In genomic region chr1:154559496-154559950, GRCh38 we compare ENCODE assay signal across 8 cellular contexts. TPM values are rescaled to one million over a fixed set of nuclear protein-coding genes. Genes with fewer than 3 reads are reported as not detected.
DNase-seq lines count a peak whose midpoint lies in the region; ATAC-seq and TF ChIP-seq lines count a peak whose summit lies in the region.

No MANE protein-coding gene starts in this region.

- peak overlapping the region; percentile 56 for H3K4me2 ChIP-seq in neural progenitor cell

- peak overlapping the region; percentile 81 for H3K27ac Mint-ChIP-seq in neural progenitor cell

- no peaks in the 10 kb centered on the region for H3K9me3 ChIP-seq in MG63
- H3K9me3 ChIP-seq in neural progenitor cell (ENCODE audit: low read depth) = no peaks in the 10 kb centered on the region
- no peaks in the 10 kb centered on the region for H3K9me3 ChIP-seq in stomach smooth muscle (ENCODE audit: control insufficient read depth in 2 of 2, low read length in 2 of 2)

- no peak overlapping the region for H3K27ac ChIP-seq in neural progenitor cell
- peak overlapping the region; percentile 95 for H3K27ac ChIP-seq in stomach smooth muscle (ENCODE audit: low read length)

- peaks cover 15% of the 10 kb centered on the region for H3K36me3 Mint-ChIP-seq in neural progenitor cell

- H3K9ac ChIP-seq in neural progenitor cell (no peak overlapping the region), stomach smooth muscle (ENCODE audit: low read length in 2 of 2) (peak overlapping the region; percentile 77 to 85)

- peaks cover 12% of the 10 kb centered on the region for H3F3A ChIP-seq in neural progenitor cell (ENCODE audit: low read depth)

- ATAC-seq in GM21786 (IDR thresholded peaks at IDR 0.05; ENCODE audit: unreplicated experiment) = peak; percentile 40

- peaks cover 4% of the 10 kb centered on the region for H3K27me3 Mint-ChIP-seq in neural progenitor cell (ENCODE audit: insufficient read depth, low read depth)

- H3K79me2 ChIP-seq in neural progenitor cell (ENCODE audit: low read depth) = peaks cover 33% of the 10 kb centered on the region

- peaks cover 42% of the 10 kb centered on the region for H3K4me1 Mint-ChIP-seq in neural progenitor cell

- H3K36me3 ChIP-seq in MG63 (peaks cover 23% of the 10 kb centered on the region), neural progenitor cell (peaks cover 8% of the 10 kb centered on the region), stomach smooth muscle (ENCODE audit: control insufficient read depth in 2 of 2, insufficient read depth in 2 of 2, low read length in 2 of 2) (peaks cover 10 to 13% of the 10 kb centered on the region in 2 donors)

- peak overlapping the region; percentile 87 for H3K4me3 Mint-ChIP-seq in neural progenitor cell

- DNase-seq in DMS 273 treated with DMSO at 0.1 percent for 48 hours (lab: John Stamatoyannopoulos, UW) (peak; percentile 88), MG63 (peak; percentile 89), SIG-M5 (lab: John Stamatoyannopoulos, UW) (peak; percentile 70), foreskin melanocyte (peak; percentile 91), neural progenitor cell (ENCODE audit: low spot score) (peak; percentile 93)
- peak; percentile 42 to 59 (median 47) for DNase-seq in activated naive CD4-positive, alpha-beta T cell (lab: John Stamatoyannopoulos, UW)

- H3K27me3 ChIP-seq in MG63 = no peaks in the 10 kb centered on the region
- H3K27me3 ChIP-seq in neural progenitor cell = no peaks in the 10 kb centered on the region
- no peaks in the 10 kb centered on the region for H3K27me3 ChIP-seq in stomach smooth muscle (ENCODE audit: control insufficient read depth in 1 of 2, insufficient read depth in 2 of 2, low read length in 2 of 2)

- TF ChIP-seq CTCF in neural progenitor cell (IDR thresholded peaks at IDR 0.05) = peak; percentile 84

- peak overlapping the region; percentile 62 for H2AFZ ChIP-seq in neural progenitor cell (replicated peaks)

- H4K20me1 ChIP-seq in neural progenitor cell (ENCODE audit: low read depth) = peaks cover 32% of the 10 kb centered on the region

- peak overlapping the region; percentile 65 for H3K4me3 ChIP-seq in MG63
- H3K4me3 ChIP-seq in neural progenitor cell = peak overlapping the region; percentile 100
- peak overlapping the region; percentile 88 to 93 for H3K4me3 ChIP-seq in stomach smooth muscle (ENCODE audit: low read length in 2 of 2)

- H3K4me1 ChIP-seq in neural progenitor cell = peaks cover 14% of the 10 kb centered on the region
- H3K4me1 ChIP-seq in stomach smooth muscle (ENCODE audit: control insufficient read depth, insufficient read depth, low read length) = peaks cover 40% of the 10 kb centered on the region

- H3K9me3 Mint-ChIP-seq in neural progenitor cell = no peaks in the 10 kb centered on the region

RNA-seq across cellular contexts. Expression of gene UBE2Q1, which starts 1.1 kb away (rescaled TPM):
- total RNA-seq in MG63 (2014; rRNA removed; shearing (Covaris generic); ENCODE audit: low replicate concordance) = 38.1 and 66.0 TPM in 2 replicates
- 36.0 and 96.2 TPM in 2 replicates for total RNA-seq in neural progenitor cell (ENCODE audit: low replicate concordance)

RNA-seq across cellular contexts. Expression of gene CHRNB2, which starts 8.1 kb away (rescaled TPM):
- total RNA-seq in MG63 (2014; rRNA removed; shearing (Covaris generic); ENCODE audit: low replicate concordance) = not detected in 2 replicates
- total RNA-seq in neural progenitor cell (ENCODE audit: low replicate concordance) = 0.11 and 2.3 TPM in 2 replicates

RNA-seq across cellular contexts. Expression of gene ADAR, which starts 48.5 kb away (rescaled TPM):
- 63.6 and 63.9 TPM in 2 replicates for total RNA-seq in MG63 (2014; rRNA removed; shearing (Covaris generic); ENCODE audit: low replicate concordance)
- 128 and 139 TPM in 2 replicates for total RNA-seq in neural progenitor cell (ENCODE audit: low replicate concordance)

RNA-seq across cellular contexts. Expression of gene SHE, which starts 57.3 kb away (rescaled TPM):
- total RNA-seq in MG63 (2014; rRNA removed; shearing (Covaris generic); ENCODE audit: low replicate concordance) = not detected in 2 replicates
- total RNA-seq in neural progenitor cell (ENCODE audit: low replicate concordance) = 0.04 TPM in 1 of 2 replicates, not detected in the other

RNA-seq across cellular contexts. Expression of gene TDRD10, which starts 57.5 kb away (rescaled TPM):
- not detected in 2 replicates for total RNA-seq in MG63 (2014; rRNA removed; shearing (Covaris generic); ENCODE audit: low replicate concordance)
- total RNA-seq in neural progenitor cell (ENCODE audit: low replicate concordance) = not detected in 2 replicates
